ENCODE assay signal across 25 cellular contexts in the genomic region with DNA sequence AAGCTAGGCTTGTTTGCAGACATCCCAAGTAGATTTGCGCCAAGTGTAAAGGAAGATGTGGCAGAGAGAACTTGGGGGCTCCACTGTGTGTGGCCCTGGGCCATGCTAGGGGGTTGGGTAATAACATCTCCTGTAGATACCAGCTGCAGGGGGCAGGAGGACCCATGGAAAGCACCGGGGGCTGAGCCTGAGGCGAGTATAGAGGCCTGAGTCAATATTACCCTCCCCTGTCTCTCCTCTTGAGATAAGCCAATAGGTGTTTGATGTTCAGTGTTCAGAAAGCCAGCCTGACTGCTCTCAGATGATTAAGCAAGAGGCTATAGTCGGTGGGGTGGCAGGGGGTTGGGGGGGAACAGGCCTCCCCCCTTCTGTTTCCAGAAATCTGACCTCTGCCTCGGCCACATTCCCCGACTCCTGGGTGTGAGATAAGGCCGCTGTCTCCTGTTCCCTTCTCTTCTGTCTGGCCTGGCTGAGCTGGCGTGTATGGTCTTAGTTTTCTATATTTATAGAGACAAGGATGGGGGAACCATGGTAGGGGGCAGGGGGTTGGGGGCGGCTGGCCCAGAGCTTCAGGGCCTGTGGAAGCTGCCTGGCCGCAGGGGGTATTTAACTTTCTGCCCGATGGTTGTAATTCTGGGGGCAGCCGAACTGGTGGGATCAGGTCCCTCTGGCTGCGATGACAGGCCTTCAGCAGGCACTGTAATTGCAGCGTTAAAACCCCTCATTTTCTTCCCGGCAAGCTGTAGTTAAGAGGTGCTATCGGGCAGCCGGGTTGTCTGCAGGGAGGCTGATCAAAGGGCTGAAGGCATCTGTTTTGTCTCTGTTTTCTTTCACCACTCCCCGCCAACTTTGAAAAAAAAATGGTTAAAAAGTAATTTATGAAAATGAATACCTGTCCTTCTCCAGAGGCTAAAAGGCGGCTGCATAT.
DNase-seq lines count a peak whose midpoint lies in the region; ATAC-seq, FAIRE-seq and TF ChIP-seq lines count a peak whose summit lies in the region.
"Had no signal": no experiment of that assay in that cellular context is flagged by ENCODE, and none has a peak within 500 bp of the region (broad histone marks: within the 10 kb centered on the region; RNA-seq: fewer than 3 reads in every experiment).

No MANE protein-coding gene starts in this region.

- ATAC-seq in HG03039 (IDR thresholded peaks at IDR 0.05; ENCODE audit: unreplicated experiment) (no peak), HG02642 (IDR thresholded peaks at IDR 0.05; ENCODE audit: poor library complexity, unreplicated experiment) (no peak)
- ATAC-seq: activated CD8-positive, alpha-beta T cell treated with anti-CD3 and anti-CD28 coated beads, Interleukin-2, amount 10 ng/mL, durations not matched to agents 7 days and 5 days; activated naive CD4-positive, alpha-beta T cell treated with anti-CD3 and anti-CD28 coated beads, Interleukin-2, amount 50 U/mL, for 72 hours; body of pancreas; stimulated activated naive CD8-positive, alpha-beta T cell treated with anti-CD3 and anti-CD28 coated beads, Interleukin-15, amount 100 ng/mL, for 72 hours had no signal

- H3K9me3 Mint-ChIP-seq in Caco-2 (ENCODE audit: unreplicated experiment): no peaks in the 10 kb centered on the region
- H3K9me3 Mint-ChIP-seq in astrocyte (ENCODE audit: unreplicated experiment): no peaks in the 10 kb centered on the region
- H3K9me3 Mint-ChIP-seq: activated naive CD4-positive, alpha-beta T cell treated with anti-CD3 and anti-CD28 coated beads, Interleukin-2, amount 50 U/mL, for 72 hours; CD4-positive, alpha-beta T cell; stimulated activated naive CD8-positive, alpha-beta T cell treated with anti-CD3 and anti-CD28 coated beads, Interleukin-15, amount 100 ng/mL, for 72 hours had no signal

- H3K4me1 ChIP-seq in Caco-2: peaks cover 25% of the 10 kb centered on the region
- H3K4me1 ChIP-seq in HUES64 (ENCODE audit: insufficient read depth, low read length): peaks cover 24% of the 10 kb centered on the region; the same call in 1 of the 2 replicates
- H3K4me1 ChIP-seq in astrocyte (ENCODE audit: insufficient read depth, low read length): peaks cover 17% of the 10 kb centered on the region
- no peaks in the 10 kb centered on the region for H3K4me1 ChIP-seq in mammary epithelial cell (ENCODE audit: insufficient read depth, low read length)
- H3K4me1 ChIP-seq: body of pancreas, uterus had no signal

- dilution Hi-C loops in mammary epithelial cell (cut with HindIII; ENCODE audit: low sequenced_read_pairs): no loop called here

- peak overlapping the region; percentile 58 for H3K4me3 Mint-ChIP-seq in Caco-2 (ENCODE audit: unreplicated experiment)
- H3K4me3 Mint-ChIP-seq in astrocyte (ENCODE audit: unreplicated experiment): no peak overlapping the region
- H3K4me3 Mint-ChIP-seq: activated CD8-positive, alpha-beta T cell treated with anti-CD3 and anti-CD28 coated beads, Interleukin-2, amount 10 ng/mL, durations not matched to agents 7 days and 5 days; CD4-positive, alpha-beta T cell; stimulated activated naive CD8-positive, alpha-beta T cell treated with anti-CD3 and anti-CD28 coated beads, Interleukin-15, amount 100 ng/mL, for 72 hours had no signal

- intact Hi-C loops in Caco-2 (cut with micrococcal nuclease; ENCODE audit: unreplicated experiment): loop anchor here (1.0 to 5.0 kb wide), 3 partner anchors 10 to 387 kb away; partner anchors contain the start of gene MSX2
- intact Hi-C loops in mammary epithelial cell (cut with micrococcal nuclease): no loop called here

- H3K27ac ChIP-seq in HUES64 (ENCODE audit: low read depth, low read length) (0 out of 2 replicates have a peak overlapping the region, but pooled peaks have one; percentile 10), astrocyte (ENCODE audit: low read depth, low read length) (no peak overlapping the region), mammary epithelial cell (ENCODE audit: insufficient read depth, low read depth, low read length) (no peak overlapping the region)
- H3K27ac ChIP-seq: body of pancreas, epithelial cell of prostate, ovary, uterus had no signal

- in situ Hi-C loops in mammary epithelial cell (cut with MboI; ENCODE audit: low sequenced_read_pairs in 2 of 2): no loop called here

- no peaks in the 10 kb centered on the region for H3K79me2 ChIP-seq in astrocyte (ENCODE audit: insufficient read depth, low read length)
- H3K79me2 ChIP-seq in mammary epithelial cell (ENCODE audit: insufficient read depth, low read length): no peaks in the 10 kb centered on the region

- peak overlapping the region; percentile 40 for H3K4me2 ChIP-seq in astrocyte (ENCODE audit: low read length)
- H3K4me2 ChIP-seq in mammary epithelial cell (ENCODE audit: insufficient read depth, low read depth, low read length): no peak overlapping the region

- peaks cover 35% of the 10 kb centered on the region for H3K4me1 Mint-ChIP-seq in Caco-2 (ENCODE audit: low read depth, unreplicated experiment)
- H3K4me1 Mint-ChIP-seq in astrocyte (ENCODE audit: low read depth, unreplicated experiment): peaks cover 22% of the 10 kb centered on the region
- H3K4me1 Mint-ChIP-seq: stimulated activated naive CD8-positive, alpha-beta T cell treated with anti-CD3 and anti-CD28 coated beads, Interleukin-15, amount 100 ng/mL, for 72 hours had no signal

- no peaks in the 10 kb centered on the region for H4K20me1 ChIP-seq in astrocyte (ENCODE audit: insufficient read depth, low read length)
- no peaks in the 10 kb centered on the region for H4K20me1 ChIP-seq in mammary epithelial cell (ENCODE audit: insufficient read depth, low read length)

- H3K9me3 ChIP-seq in Caco-2 (no peaks in the 10 kb centered on the region), HUES64 (ENCODE audit: insufficient read depth, low read depth, low read length) (no peaks in the 10 kb centered on the region), astrocyte (ENCODE audit: insufficient read depth, low read depth, low read length) (no peaks in the 10 kb centered on the region), mammary epithelial cell (replicated peaks; ENCODE audit: insufficient read depth, low read length) (no peaks in the 10 kb centered on the region)
- H3K9me3 ChIP-seq: body of pancreas, ovary, uterus had no signal

- peak overlapping the region; percentile 82 for H3K27ac Mint-ChIP-seq in Caco-2 (ENCODE audit: unreplicated experiment)
- H3K27ac Mint-ChIP-seq in astrocyte (ENCODE audit: unreplicated experiment): no peak overlapping the region
- H3K27ac Mint-ChIP-seq: activated CD8-positive, alpha-beta T cell treated with anti-CD3 and anti-CD28 coated beads, Interleukin-2, amount 10 ng/mL, durations not matched to agents 7 days and 5 days; activated naive CD4-positive, alpha-beta T cell treated with anti-CD3 and anti-CD28 coated beads, Interleukin-2, amount 50 U/mL, for 72 hours; CD4-positive, alpha-beta T cell had no signal

- DNase-seq in Caco-2 (peak; percentile 86 to 91), astrocyte (ENCODE audit: low read depth) (no peak), left kidney (ENCODE audit: low read depth, low spot score) (peak; percentile 39), HT-29 (ENCODE audit: low spot score) (no peak), mammary epithelial cell (no peak)
- DNase-seq: activated CD8-positive, alpha-beta T cell treated with anti-CD3 and anti-CD28 coated beads, Interleukin-2, amount 10 ng/mL, durations not matched to agents 7 days and 5 days; activated T-cell treated with anti-CD3 and anti-CD28 coated beads, Interleukin-2, amount 50 U/mL, for 48 hours; body of pancreas; CD4-positive, alpha-beta T cell; DMS79; foreskin melanocyte; IMR-90; MM.1S; NCI-H2029; NCI-H524; ovary; SIG-M5; stimulated activated naive CD8-positive, alpha-beta T cell treated with anti-CD3 and anti-CD28 coated beads, Interleukin-15, amount 100 ng/mL, for 72 hours; T-helper 2 cell; uterus had no signal

- WGBS in HUES64: 44% methylated on average over 15 of the region's 19 CpGs
- WGBS in mammary epithelial cell (ENCODE audit: low coverage, missing lambda C conversion rate): 76% methylated on average over 16 of the region's 19 CpGs

- H3K27me3 Mint-ChIP-seq in Caco-2 (ENCODE audit: insufficient read depth, unreplicated experiment): no peaks in the 10 kb centered on the region
- H3K27me3 Mint-ChIP-seq in astrocyte (ENCODE audit: low read depth, unreplicated experiment): peaks cover 10% of the 10 kb centered on the region

- H3K27me3 ChIP-seq in Caco-2 (replicated peaks; ENCODE audit: control insufficient read depth, insufficient read depth, low read length): no peaks in the 10 kb centered on the region
- no peaks in the 10 kb centered on the region for H3K27me3 ChIP-seq in HUES64 (ENCODE audit: insufficient read depth, low read length)
- H3K27me3 ChIP-seq in astrocyte (ENCODE audit: insufficient read depth, low read length): no peaks in the 10 kb centered on the region
- no peaks in the 10 kb centered on the region for H3K27me3 ChIP-seq in mammary epithelial cell (ENCODE audit: insufficient read depth, low read length)
- H3K27me3 ChIP-seq: body of pancreas, ovary, uterus had no signal

- no peak overlapping the region for H3K4me3 ChIP-seq in Caco-2 (ENCODE audit: low read depth, low read length)
- no peak overlapping the region for H3K4me3 ChIP-seq in HUES64 (ENCODE audit: low read length)
- H3K4me3 ChIP-seq in astrocyte (ENCODE audit: insufficient read depth, low read depth, low read length): no peak overlapping the region
- H3K4me3 ChIP-seq in mammary epithelial cell (replicated peaks in 1 of 3; ENCODE audit: insufficient read depth in 1 of 3, low read depth in 2 of 3, low read length in 3 of 3): no peak overlapping the region
- H3K4me3 ChIP-seq: body of pancreas, ovary, uterus had no signal

- TF ChIP-seq CTCF in Caco-2 (IDR thresholded peaks at IDR 0.05; ENCODE audit: insufficient read depth in 1 of 2, low read depth in 1 of 2, low read length in 1 of 2, severe bottlenecking in 1 of 2, unreplicated experiment in 1 of 2) (no peak), astrocyte (IDR thresholded peaks at IDR 0.05; ENCODE audit: insufficient read depth, low read depth, low read length) (no peak), mammary epithelial cell (conservative IDR thresholded peaks at IDR 0.05 in 1 of 2, IDR thresholded peaks at IDR 0.05 in 1 of 2; ENCODE audit: extremely low read depth in 1 of 2, insufficient read depth in 1 of 2, low read depth in 1 of 2, low read length in 2 of 2) (no peak)

- H3K9ac ChIP-seq in HUES64 (ENCODE audit: low read depth, low read length): no peak overlapping the region
- H3K9ac ChIP-seq in astrocyte (ENCODE audit: low read length): no peak overlapping the region
- H3K9ac ChIP-seq in mammary epithelial cell (ENCODE audit: insufficient read depth, low read length): no peak overlapping the region

- FAIRE-seq in astrocyte (lab: Jason Lieb, UNC): no peak

- H3K36me3 ChIP-seq in Caco-2 (ENCODE audit: control insufficient read depth, insufficient read depth, low read length) (no peaks in the 10 kb centered on the region), HUES64 (ENCODE audit: insufficient read depth, low read length) (no peaks in the 10 kb centered on the region), astrocyte (ENCODE audit: insufficient read depth, low read length) (no peaks in the 10 kb centered on the region), mammary epithelial cell (ENCODE audit: insufficient read depth, low read length) (no peaks in the 10 kb centered on the region)
- H3K36me3 ChIP-seq: ovary, uterus had no signal

- CTCF ChIA-PET in Caco-2 (lab: Charles Lee): interaction anchor here (0.7 to 1.5 kb wide), 2 partner anchors 9 to 292 kb away, joined by 3 read pairs; partner anchors contain the start of gene NSG2
- CTCF ChIA-PET in mammary epithelial cell (lab: Charles Lee; ENCODE audit: low non-redundant PET): no interaction called here

- H3K36me3 Mint-ChIP-seq in Caco-2 (ENCODE audit: insufficient read depth, unreplicated experiment) (no peaks in the 10 kb centered on the region), astrocyte (ENCODE audit: low read depth, unreplicated experiment) (peaks cover 1% of the 10 kb centered on the region)
- H3K36me3 Mint-ChIP-seq: activated naive CD4-positive, alpha-beta T cell treated with anti-CD3 and anti-CD28 coated beads, Interleukin-2, amount 50 U/mL, for 72 hours had no signal

- H2AFZ ChIP-seq in astrocyte (ENCODE audit: low read depth, low read length): no peak overlapping the region
- H2AFZ ChIP-seq in mammary epithelial cell (ENCODE audit: low read depth, low read length): no peak overlapping the region

- no TSS peak for BruUV-seq in Caco-2 (replicated peaks; lab: Mats Ljungman, UMichigan)
- BruUV-seq in mammary epithelial cell (replicated peaks; lab: Mats Ljungman, UMichigan): no TSS peak

- POLR2A ChIA-PET in Caco-2 (lab: Charles Lee): no interaction called here

Comparison
In these comparisons a context has a peak if more than half of its experiments do, and no peak if none do; other contexts are left out.
1. DNase-seq: peak in Caco-2 (2 of 2) and left kidney (single experiment); none in astrocyte (single experiment), HT-29 (single experiment) and mammary epithelial cell (single experiment).